In the genomic region with DNA sequence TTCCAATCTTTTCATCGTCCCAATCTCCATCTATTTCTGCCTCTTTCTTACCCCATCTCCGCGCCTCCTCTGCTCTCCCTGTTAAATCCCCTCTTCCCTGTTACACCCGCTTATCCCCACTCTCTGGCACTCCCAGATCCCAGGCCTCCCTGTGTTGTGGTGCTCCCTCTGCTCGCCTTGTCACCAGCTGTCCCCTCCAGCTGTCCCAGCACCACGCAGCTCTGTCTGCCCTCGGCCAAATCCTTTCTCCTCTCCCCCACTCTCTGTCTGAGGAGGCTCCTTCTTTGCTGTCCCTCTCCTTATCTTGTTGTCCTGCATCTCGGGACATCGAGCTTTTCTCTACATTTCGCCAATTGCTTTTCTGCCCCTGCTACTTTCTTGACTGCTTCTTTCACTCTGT, we compare ENCODE assay signal across 8 cellular contexts. TPM values are rescaled to one million over a fixed set of nuclear protein-coding genes. Genes with fewer than 3 reads are reported as not detected.
A peak's percentile ranks its signal among the peaks of the same experiment; 100 is the strongest.
DNase-seq lines count a peak whose midpoint lies in the region; ATAC-seq and TF ChIP-seq lines count a peak whose summit lies in the region.

No MANE protein-coding gene starts in this region.

- DNase-seq in cardiac fibroblast (ENCODE audit: low read depth in 2 of 2) = peak in 1 of 2 donors; percentile 3
- peak; percentile 84 for DNase-seq in myocyte (ENCODE audit: low read depth)
- no peak for DNase-seq in NCI-H526 treated with DMSO at 0.1 percent for 48 hours (lab: John Stamatoyannopoulos, UW)
- no peak for DNase-seq in NCI-H2107 (lab: John Stamatoyannopoulos, UW)

- peaks cover 4% of the 10 kb centered on the region; the same call in 1 of the 2 replicates for H3K79me2 ChIP-seq in KMS-11 (ENCODE audit: insufficient read depth, low read depth)

- no peak for TF ChIP-seq CTCF in C4-2B (conservative IDR thresholded peaks at IDR 0.05)
- no peak for TF ChIP-seq CTCF in KMS-11 (conservative IDR thresholded peaks at IDR 0.05; ENCODE audit: low read depth, low read length)
- no peak for TF ChIP-seq CTCF in cardiac fibroblast (IDR thresholded peaks at IDR 0.05; ENCODE audit: low read depth, low read length)

- H4K20me1 ChIP-seq in KMS-11 (ENCODE audit: insufficient read depth) = no peaks in the 10 kb centered on the region

- H3K36me3 ChIP-seq in KMS-11 (ENCODE audit: insufficient read depth) = no peaks in the 10 kb centered on the region

- H3K9ac ChIP-seq in KMS-11 = no peak overlapping the region

- H3K27ac ChIP-seq in C4-2B (peak overlapping the region; percentile 77), KMS-11 (no peak overlapping the region)

- H3K4me2 ChIP-seq in KMS-11 = peak overlapping the region; percentile 77; the same call in 1 of the 2 replicates

- no peaks in the 10 kb centered on the region for H3K4me1 ChIP-seq in KMS-11 (ENCODE audit: low read depth, poor library complexity, severe bottlenecking)

- H2AFZ ChIP-seq in KMS-11 (ENCODE audit: low read depth) = peak overlapping the region; percentile 66; the same call in 1 of the 2 replicates

- H3K4me3 ChIP-seq in KMS-11 (IDR thresholded peaks at IDR 0.05; ENCODE audit: insufficient read depth, low read depth, low read length) (no peak overlapping the region), cardiac fibroblast (replicated peaks in 1 of 2; ENCODE audit: low read depth in 2 of 2, low read length in 2 of 2) (peak overlapping the region; percentile 86 to 88)

- ATAC-seq in HG03025 (IDR thresholded peaks at IDR 0.05; ENCODE audit: low FRiP score, unreplicated experiment) (no peak), HG02840 (IDR thresholded peaks at IDR 0.05; ENCODE audit: low FRiP score, unreplicated experiment) (no peak)

- no peaks in the 10 kb centered on the region for H3K27me3 ChIP-seq in KMS-11 (ENCODE audit: insufficient read depth, low read depth)

RNA-seq across cellular contexts. Expression of a gene that starts 1.0 kb away (rescaled TPM):
- total RNA-seq in myocyte = 22.1 and 35.0 TPM in 2 replicates
- polyA plus RNA-seq in myocyte (2012) = 11.7 TPM

RNA-seq across cellular contexts. Expression of a gene that starts 30.5 kb away (rescaled TPM):
- total RNA-seq in myocyte = 3.7 and 6.9 TPM in 2 replicates
- 3.2 TPM for polyA plus RNA-seq in myocyte (2012)

RNA-seq across cellular contexts. Expression of a gene that starts 56.7 kb away (rescaled TPM):
- 2.5 and 5.4 TPM in 2 replicates for total RNA-seq in myocyte
- 2.2 TPM for polyA plus RNA-seq in myocyte (2012)

RNA-seq across cellular contexts. Expression of a gene that starts 57.6 kb away (rescaled TPM):
- not detected in 2 replicates for total RNA-seq in myocyte
- not detected for polyA plus RNA-seq in myocyte (2012)
